9 cellular contexts compared by ENCODE assay signal in the genomic region with DNA sequence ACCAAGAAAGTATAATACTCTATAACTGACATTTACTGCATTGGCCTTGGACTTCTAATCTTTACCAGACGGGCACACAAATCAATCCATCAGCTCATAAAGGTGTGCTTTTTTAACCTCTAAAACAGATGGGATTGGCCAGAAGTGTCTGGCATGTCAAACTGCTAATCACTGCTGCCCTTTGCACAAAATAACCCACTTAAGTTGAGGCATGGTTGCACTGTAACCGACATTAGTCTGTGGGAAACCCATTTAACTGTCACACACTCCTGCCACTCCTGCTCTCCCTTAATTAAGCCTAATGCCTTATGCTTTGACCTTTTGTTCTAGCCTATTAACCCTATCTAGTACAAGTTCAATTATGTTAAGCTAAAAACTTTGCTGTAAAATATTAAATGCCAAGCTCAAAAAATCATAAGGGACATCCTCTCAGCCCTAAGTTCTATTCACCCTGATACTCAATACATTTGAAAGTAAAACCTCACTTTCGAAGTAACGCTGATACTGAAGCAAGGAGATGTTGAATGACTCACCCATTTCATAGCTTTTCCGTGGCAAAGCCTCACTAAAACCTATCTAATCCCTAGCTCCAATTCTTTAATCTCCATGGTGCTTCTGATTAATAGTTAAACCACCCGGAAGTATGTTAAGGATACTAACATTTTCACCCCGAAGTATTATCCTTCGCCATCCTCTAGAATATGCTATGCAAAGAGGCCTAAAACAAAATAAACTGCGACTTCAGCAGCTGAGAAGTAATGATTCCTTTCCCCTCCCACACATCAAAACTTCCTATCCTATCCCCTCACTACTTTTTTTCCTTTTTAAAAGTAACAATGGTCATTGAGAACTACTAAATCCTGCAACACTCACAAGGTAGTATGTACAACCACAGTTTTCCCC. TPM values are rescaled to one million over a fixed set of nuclear protein-coding genes. Genes with fewer than 3 reads are reported as not detected.
DNase-seq lines count a peak whose midpoint lies in the region; ATAC-seq and TF ChIP-seq lines count a peak whose summit lies in the region.
"Had no signal": no experiment of that assay in that cellular context is flagged by ENCODE, and none has a peak within 500 bp of the region (broad histone marks: within the 10 kb centered on the region; RNA-seq: fewer than 3 reads in every experiment).

No MANE protein-coding gene starts in this region.

- WGBS in endodermal cell (ENCODE audit: insufficient coverage in 1 of 2, insufficient read length in 1 of 2), 2 experiments, result 59 to 60% methylated on average over 9 of the region's 9 CpGs

- no peaks in the 10 kb centered on the region for H3K9me2 ChIP-seq in Loucy (replicated peaks; ENCODE audit: low read depth, low read length)

- ATAC-seq in GM21515 (IDR thresholded peaks at IDR 0.05; ENCODE audit: unreplicated experiment), result peak; percentile 60

- H3K9me3 ChIP-seq in Loucy (ENCODE audit: insufficient read depth, low read depth, low read length) (no peaks in the 10 kb centered on the region), endodermal cell (ENCODE audit: control insufficient read depth, low read length) (no peaks in the 10 kb centered on the region), subcutaneous abdominal adipose tissue (ENCODE audit: control insufficient read depth in 5 of 5, low read length in 5 of 5) (no peaks in the 10 kb centered on the region)

- no peaks in the 10 kb centered on the region for H3F3A ChIP-seq in Loucy (ENCODE audit: low read depth)

- no peak overlapping the region for H3K9ac ChIP-seq in Loucy (ENCODE audit: low read depth, low read length, poor library complexity, severe bottlenecking)
- no peak overlapping the region for H3K9ac ChIP-seq in endodermal cell (ENCODE audit: extremely low read depth, low read length, poor library complexity, severe bottlenecking)
- peak overlapping the region in 2 of 5 donors; percentile 36 to 53 for H3K9ac ChIP-seq in subcutaneous abdominal adipose tissue (ENCODE audit: low read length in 5 of 5)

- H3K27ac ChIP-seq in endodermal cell (ENCODE audit: low read depth, low read length) (no peak overlapping the region), subcutaneous abdominal adipose tissue (ENCODE audit: low read depth, low read length) (peak overlapping the region; percentile 52)
- H3K27ac ChIP-seq: epithelial cell of prostate had no signal

- H3K4me3 Mint-ChIP-seq in endodermal cell, result no peak overlapping the region

- H3K27ac Mint-ChIP-seq in endodermal cell, result no peak overlapping the region

- TF ChIP-seq CTCF in Loucy (conservative IDR thresholded peaks at IDR 0.05; ENCODE audit: low read length) (no peak), endodermal cell (conservative IDR thresholded peaks at IDR 0.05) (no peak)

- peak overlapping the region; percentile 21 for H3K4me3 ChIP-seq in Loucy (ENCODE audit: low read length, poor library complexity, severe bottlenecking)
- H3K4me3 ChIP-seq in endodermal cell (ENCODE audit: low read length), result peak overlapping the region; percentile 10
- peak overlapping the region in 3 of 5 donors; percentile 2 to 14 (median 3) for H3K4me3 ChIP-seq in subcutaneous abdominal adipose tissue (ENCODE audit: low read depth in 1 of 5, low read length in 5 of 5)

- H3K4me1 Mint-ChIP-seq in endodermal cell, result peaks cover 56% of the 10 kb centered on the region

- H2AFZ ChIP-seq in Loucy (ENCODE audit: low read length), result no peak overlapping the region

- H3K27me3 ChIP-seq in Loucy (ENCODE audit: insufficient read depth, low read length, poor library complexity, severe bottlenecking) (no peaks in the 10 kb centered on the region), endodermal cell (ENCODE audit: control insufficient read depth, insufficient read depth, low read length, poor library complexity, severe bottlenecking) (no peaks in the 10 kb centered on the region), subcutaneous abdominal adipose tissue (ENCODE audit: control insufficient read depth in 5 of 5, insufficient read depth in 4 of 5, low read length in 5 of 5) (no peaks in the 10 kb centered on the region)

- H3K36me3 ChIP-seq in Loucy (ENCODE audit: insufficient read depth, low read length) (no peaks in the 10 kb centered on the region), endodermal cell (ENCODE audit: control insufficient read depth, insufficient read depth, low read length) (no peaks in the 10 kb centered on the region), subcutaneous abdominal adipose tissue (ENCODE audit: control insufficient read depth in 5 of 5, insufficient read depth in 5 of 5, low read length in 5 of 5) (no peaks in the 10 kb centered on the region)

- peaks cover 72% of the 10 kb centered on the region for H3K4me1 ChIP-seq in Loucy (ENCODE audit: insufficient read depth, low read length, poor library complexity, severe bottlenecking)
- H3K4me1 ChIP-seq in endodermal cell (ENCODE audit: control insufficient read depth, insufficient read depth, low read length), result peaks cover 12% of the 10 kb centered on the region
- peaks cover 2 to 84% (median 65%) of the 10 kb centered on the region in 5 donors for H3K4me1 ChIP-seq in subcutaneous abdominal adipose tissue (ENCODE audit: control insufficient read depth in 5 of 5, insufficient read depth in 5 of 5, low read length in 5 of 5)

- H3K9me3 Mint-ChIP-seq in endodermal cell, result peaks cover 10% of the 10 kb centered on the region

- peaks cover 3% of the 10 kb centered on the region for H3K36me3 Mint-ChIP-seq in endodermal cell (ENCODE audit: low read depth)

- no peaks in the 10 kb centered on the region for H3K27me3 Mint-ChIP-seq in endodermal cell (ENCODE audit: insufficient read depth)

- DNase-seq in Daoy (ENCODE audit: low read depth) (peak; percentile 39), endodermal cell (no peak), HuH-7 (ENCODE audit: low spot score) (no peak), DMS114 treated with DMSO at 0.1 percent for 48 hours (lab: John Stamatoyannopoulos, UW; ENCODE audit: unreplicated experiment) (no peak), posterior vena cava (ENCODE audit: low spot score) (no peak)

- peak overlapping the region; percentile 59 for H3K4me2 ChIP-seq in Loucy (ENCODE audit: low read depth, low read length, poor library complexity, severe bottlenecking)

- peaks cover 90% of the 10 kb centered on the region for H4K20me1 ChIP-seq in Loucy (ENCODE audit: insufficient read depth, low read length, poor library complexity, severe bottlenecking)

- intact Hi-C loops in posterior vena cava (cut with DNase I), result no loop called here

- peaks cover 97% of the 10 kb centered on the region for H3K79me2 ChIP-seq in Loucy (ENCODE audit: insufficient read depth, low read length)

RNA-seq across cellular contexts. Expression of a gene that starts 12.9 kb away (rescaled TPM):
- total RNA-seq in Daoy (2014; rRNA removed; shearing (Covaris generic)), result 18.1 and 22.6 TPM in 2 replicates
- total RNA-seq in endodermal cell, result 10 to 100 TPM; 29.9 to 35.9 TPM
- 38.8 TPM for polyA plus RNA-seq in endodermal cell (2013, experiment 1 of 2)
- polyA plus RNA-seq in endodermal cell (2013, experiment 2 of 2), result 43.3 TPM
- 10 to 100 TPM; 27.3 to 40.5 TPM for total RNA-seq in posterior vena cava
